22 cellular contexts compared by ENCODE assay signal in the genomic region with DNA sequence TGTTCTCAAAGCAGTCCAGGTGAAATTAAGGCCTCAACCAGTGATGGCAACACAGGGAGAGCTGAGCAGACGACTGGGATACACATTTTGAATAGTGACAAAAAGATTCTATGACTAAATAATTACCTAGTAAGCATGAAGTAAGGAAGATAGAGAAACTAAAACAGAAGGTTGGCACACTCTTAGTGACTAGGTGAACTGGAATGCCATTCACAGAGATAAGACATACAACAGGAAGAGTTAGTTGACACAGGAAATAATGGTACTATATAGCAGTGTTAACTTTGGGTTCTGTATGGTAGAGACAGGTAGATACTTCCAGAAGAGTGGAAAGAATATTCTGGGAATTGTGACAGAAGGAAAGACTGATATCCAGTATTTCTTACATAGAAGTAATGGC.
"Had no signal": no experiment of that assay in that cellular context is flagged by ENCODE, and none has a peak within 500 bp of the region (broad histone marks: within the 10 kb centered on the region; RNA-seq: fewer than 3 reads in every experiment).

No MANE protein-coding gene starts in this region.

- H3K4me3 ChIP-seq: sigmoid colon, smooth muscle cell, vagina had no signal

- H3K27me3 Mint-ChIP-seq: activated CD4-positive, alpha-beta memory T cell treated with anti-CD3 and anti-CD28 coated beads for 36 hours; activated naive CD8-positive, alpha-beta T cell treated with anti-CD3 and anti-CD28 coated beads, Interleukin-2, amount 50 U/mL, for 24 hours; effector memory CD8-positive, alpha-beta T cell; stimulated activated memory B cell treated with anti-CD40 and anti-IgM and Interleukin-4, amounts not matched to agents 10 μg/mL and 1 μg/mL and 100 μg/mL, for 72 hours had no signal

- H3K27ac ChIP-seq: epithelial cell of prostate, sigmoid colon, vagina had no signal

- H3K36me3 Mint-ChIP-seq: brain had no signal

- FAIRE-seq: colon had no signal

- H3K4me2 ChIP-seq: smooth muscle cell had no signal

- H3K4me1 ChIP-seq: sigmoid colon, vagina had no signal

- H3K27me3 ChIP-seq: sigmoid colon, vagina had no signal

- DNase-seq: activated CD4-positive, alpha-beta memory T cell treated with anti-CD3 and anti-CD28 coated beads for 36 hours; activated CD4-positive, alpha-beta T cell treated with anti-CD3 and anti-CD28 coated beads for 48 hours; activated effector memory CD4-positive, alpha-beta T cell treated with anti-CD3 and anti-CD28 coated beads, Interleukin-2, amount 50 U/mL, for 16 hours; activated naive CD4-positive, alpha-beta T cell treated with anti-CD3 and anti-CD28 coated beads, Interleukin-2, amount 50 U/mL, for 16 hours; activated naive CD8-positive, alpha-beta T cell treated with anti-CD3 and anti-CD28 coated beads, Interleukin-2, amount 50 U/mL, for 24 hours; activated T-cell treated with anti-CD3 and anti-CD28 coated beads for 4 hours; anterior cingulate cortex; central memory CD4-positive, alpha-beta T cell; effector memory CD8-positive, alpha-beta T cell; left ventricle myocardium superior; midbrain; natural killer cell; sigmoid colon; stimulated activated CD4-positive, alpha-beta T cell treated with anti-CD3 and anti-CD28 coated beads, Interleukin-15, amount 100 ng/mL, for 24 hours had no signal

- H3K27ac Mint-ChIP-seq: activated CD4-positive, alpha-beta memory T cell treated with anti-CD3 and anti-CD28 coated beads for 36 hours; activated naive CD8-positive, alpha-beta T cell treated with anti-CD3 and anti-CD28 coated beads, Interleukin-2, amount 50 U/mL, for 24 hours; brain; effector memory CD8-positive, alpha-beta T cell; natural killer cell; stimulated activated memory B cell treated with anti-CD40 and anti-IgM and Interleukin-4, amounts not matched to agents 10 μg/mL and 1 μg/mL and 100 μg/mL, for 72 hours; T-helper 1 cell treated with Interleukin-12 subunit alpha and Interleukin-12 subunit beta and Interleukin-4 antibody, amounts not matched to agents 30 μg/mL and 1 μg/mL, for 36 hours; type B pancreatic cell had no signal

- H3K9me3 Mint-ChIP-seq: T-helper 1 cell treated with Interleukin-12 subunit alpha and Interleukin-12 subunit beta and Interleukin-4 antibody, amounts not matched to agents 30 μg/mL and 1 μg/mL, for 36 hours had no signal

- H3K9me3 ChIP-seq: vagina had no signal

- H3K4me1 Mint-ChIP-seq: activated naive CD8-positive, alpha-beta T cell treated with anti-CD3 and anti-CD28 coated beads, Interleukin-2, amount 50 U/mL, for 24 hours; brain; natural killer cell; stimulated activated memory B cell treated with anti-CD40 and anti-IgM and Interleukin-4, amounts not matched to agents 10 μg/mL and 1 μg/mL and 100 μg/mL, for 72 hours had no signal

- ATAC-seq: activated naive CD8-positive, alpha-beta T cell treated with anti-CD3 and anti-CD28 coated beads, Interleukin-2, amount 50 U/mL, for 24 hours; effector memory CD8-positive, alpha-beta T cell; left ventricle myocardium superior; natural killer cell; stimulated activated memory B cell treated with anti-CD40 and anti-IgM and Interleukin-4, amounts not matched to agents 10 μg/mL and 1 μg/mL and 100 μg/mL, for 72 hours had no signal

- H3K4me3 Mint-ChIP-seq: activated CD4-positive, alpha-beta memory T cell treated with anti-CD3 and anti-CD28 coated beads for 36 hours; activated naive CD8-positive, alpha-beta T cell treated with anti-CD3 and anti-CD28 coated beads, Interleukin-2, amount 50 U/mL, for 24 hours; brain; effector memory CD8-positive, alpha-beta T cell; natural killer cell; stimulated activated memory B cell treated with anti-CD40 and anti-IgM and Interleukin-4, amounts not matched to agents 10 μg/mL and 1 μg/mL and 100 μg/mL, for 72 hours; T-helper 1 cell treated with Interleukin-12 subunit alpha and Interleukin-12 subunit beta and Interleukin-4 antibody, amounts not matched to agents 30 μg/mL and 1 μg/mL, for 36 hours; type B pancreatic cell had no signal

- H3K36me3 ChIP-seq: sigmoid colon, vagina had no signal
